Comparison of ENCODE assay signal across 8 cellular contexts in genomic region chr15:31265090-31265870, GRCh38.
A peak's percentile ranks its signal among the peaks of the same experiment; 100 is the strongest.
DNase-seq lines count a peak whose midpoint lies in the region; ATAC-seq and TF ChIP-seq lines count a peak whose summit lies in the region.

No MANE protein-coding gene starts in this region.

- ATAC-seq in HG03097 (IDR thresholded peaks at IDR 0.05; ENCODE audit: low FRiP score, unreplicated experiment) (peak; percentile 7), HG02938 (IDR thresholded peaks at IDR 0.05; ENCODE audit: unreplicated experiment) (no peak)

- peaks cover 20% of the 10 kb centered on the region for H3K4me1 Mint-ChIP-seq in neural crest cell

- intact Hi-C loops in adrenal gland (cut with DNase I) = no loop called here

- no peaks in the 10 kb centered on the region for H3K9me3 ChIP-seq in adrenal gland (replicated peaks in 1 of 3)

- H3K4me1 ChIP-seq in adrenal gland (replicated peaks in 1 of 2) = peaks cover 6 to 32% of the 10 kb centered on the region in 2 donors

- peak overlapping the region in 2 of 5 donors; percentile 38 to 89 for H3K27ac ChIP-seq in adrenal gland

- peak overlapping the region; percentile 43 for H3K27ac Mint-ChIP-seq in neural crest cell (ENCODE audit: unreplicated experiment)

- no peaks in the 10 kb centered on the region for H3K27me3 Mint-ChIP-seq in neural crest cell (ENCODE audit: low read depth)

- no peaks in the 10 kb centered on the region for H3K36me3 Mint-ChIP-seq in neural crest cell (ENCODE audit: low read depth)

- no peaks in the 10 kb centered on the region for H3K36me3 ChIP-seq in adrenal gland (replicated peaks in 1 of 2)

- no peaks in the 10 kb centered on the region for H3K9me3 Mint-ChIP-seq in neural crest cell

- no peak overlapping the region for H3K4me3 Mint-ChIP-seq in neural crest cell

- 68 to 79% (median 78%) methylated on average over 13 to 21 of the region's 21 CpGs for WGBS in adrenal gland, 4 donors

- DNase-seq in GM12865 (ENCODE audit: low read depth) (no peak), adrenal gland (peak in 6 of 7 donors; percentile 11 to 48 (median 17)), neural crest cell (ENCODE audit: low read depth, low spot score) (no peak), iPS-NIHi7 (ENCODE audit: extremely low spot score) (no peak), ACHN (no peak), anterior cingulate cortex (lab: John Stamatoyannopoulos, UW) (no peak)

- in situ Hi-C loops in ACHN (cut with HindIII; ENCODE audit: low pct_ligation_motif_present, low pct_unique_long_range_greater_than_20kb, low sequenced_read_pairs) = no loop called here

- H3K4me3 ChIP-seq in GM12865 (ENCODE audit: low read depth, low read length) = peak overlapping the region; percentile 34
- H3K4me3 ChIP-seq in adrenal gland = no peak overlapping the region

- TF ChIP-seq CTCF in GM12865 (IDR thresholded peaks at IDR 0.05; ENCODE audit: insufficient read depth, low read depth, low read length, missing control alignments) (no peak), adrenal gland (IDR thresholded peaks at IDR 0.05) (no peak), neural crest cell (conservative IDR thresholded peaks at IDR 0.05) (no peak)

- TF ChIP-seq POLR2A in adrenal gland (IDR thresholded peaks at IDR 0.05) = no peak

- no peaks in the 10 kb centered on the region for H3K27me3 ChIP-seq in adrenal gland

Comparison
In these comparisons a context has a peak if more than half of its experiments do, and no peak if none do; other contexts are left out.
1. DNase-seq: peak in adrenal gland (6 of 7); none in GM12865 (single experiment), neural crest cell (single experiment), iPS-NIHi7 (single experiment), ACHN (single experiment) and anterior cingulate cortex (0 of 58).